In genomic region chr16:31107465-31107867, GRCh38 we compare ENCODE assay signal across 8 cellular contexts. TPM values are rescaled to one million over a fixed set of nuclear protein-coding genes. Genes with fewer than 3 reads are reported as not detected.
A peak's percentile ranks its signal among the peaks of the same experiment; 100 is the strongest.
DNase-seq lines count a peak whose midpoint lies in the region; ATAC-seq, FAIRE-seq and TF ChIP-seq lines count a peak whose summit lies in the region.

No MANE protein-coding gene starts in this region.

- in situ Hi-C loops in GM12878 (cut with MboI), result no loop called here

- TF ChIP-seq RAD21 in GM12878 (IDR thresholded peaks at IDR 0.05; ENCODE audit: insufficient read depth, low read depth, low read length), result no peak

- DNase-seq in GM12878 (ENCODE audit: low read depth, low spot score) (peak; percentile 54), NCI-H1694 (lab: John Stamatoyannopoulos, UW) (no peak), GDM1 (lab: John Stamatoyannopoulos, UW) (no peak), hippocampal formation (lab: John Stamatoyannopoulos, UW) (no peak)
- DNase-seq in stimulated activated CD8-positive, alpha-beta memory T cell treated with anti-CD3 and anti-CD28 coated beads, Interleukin-4, amount 100 ng/mL, for 48 hours, result peak; percentile 66

- POLR2A ChIA-PET in GM12878 (lab: Charles Lee), result interaction anchor here (0.6 to 3.1 kb wide), 5 partner anchors 10 to 153 kb away, joined by 3 to 13 read pairs (median 5); partner anchors contain the start of genes KAT8, ZNF646 and ZNF668

- RAD21 ChIA-PET in GM12878 (lab: Charles Lee; ENCODE audit: unreplicated experiment), result interaction anchor here (1.5 to 2.8 kb wide), 3 partner anchors 9 to 35 kb away, joined by 6 to 12 read pairs (median 6); partner anchors contain the start of gene KAT8

- H4K20me1 ChIP-seq in GM12878 (ENCODE audit: control insufficient read depth, insufficient read depth), result no peaks in the 10 kb centered on the region

- H2AFZ ChIP-seq in GM12878 (ENCODE audit: control insufficient read depth, low read depth, low read length), result peak overlapping the region; percentile 91

- H3K27ac ChIP-seq in 22Rv1, result peak overlapping the region; percentile 69
- peak overlapping the region; percentile 81 for H3K27ac ChIP-seq in GM12878 (ENCODE audit: control insufficient read depth, insufficient read depth)

- CTCF ChIA-PET in GM12878 (lab: Yijun Ruan, JAX), result interaction anchor here (0.9 to 1.6 kb wide), 3 partner anchors 10 to 34 kb away, joined by 4 to 6 read pairs (median 5); no protein-coding TSS in a partner anchor

- H3K9me3 ChIP-seq in GM12878 (replicated peaks; ENCODE audit: control insufficient read depth, insufficient read depth, low read length), result no peaks in the 10 kb centered on the region

- H3K36me3 ChIP-seq in GM12878 (ENCODE audit: control insufficient read depth in 2 of 2, insufficient read depth in 2 of 2, low read length in 1 of 2), result peaks cover 0 to 4% of the 10 kb centered on the region in 2 experiments; a peak in 3 of 4 replicates

- peak; percentile 48 for ATAC-seq in GM19035 (IDR thresholded peaks at IDR 0.05; ENCODE audit: unreplicated experiment)
- peak; percentile 60 for ATAC-seq in HG03378 (IDR thresholded peaks at IDR 0.05; ENCODE audit: unreplicated experiment)
- ATAC-seq in GM12878, result peak; percentile 79

- SMC1A ChIA-PET in GM12878 (lab: Charles Lee; ENCODE audit: uncharacterized antibody, unreplicated experiment), result no interaction called here

- peak overlapping the region; percentile 77 for H3K4me2 ChIP-seq in GM12878 (ENCODE audit: control insufficient read depth, insufficient read depth)

- peaks cover 13% of the 10 kb centered on the region for H3K79me2 ChIP-seq in GM12878 (ENCODE audit: control insufficient read depth, insufficient read depth, low read length)

- no peaks in the 10 kb centered on the region for H3K27me3 ChIP-seq in GM12878 (replicated peaks in 1 of 2; ENCODE audit: control insufficient read depth in 2 of 2, insufficient read depth in 2 of 2, low read length in 1 of 2)

- no peak for TF ChIP-seq POLR2A in GM12878 (IDR thresholded peaks at IDR 0.05; ENCODE audit: low read depth, low read length)

- WGBS in GM12878 (ENCODE audit: insufficient coverage, insufficient replicate concordance, low lambda C conversion rate, missing lambda C conversion rate), result 35% methylated on average over 6 of the region's 6 CpGs

- peaks cover 22% of the 10 kb centered on the region for H3K4me1 ChIP-seq in GM12878 (ENCODE audit: control insufficient read depth, insufficient read depth, low read length)

- peak overlapping the region; percentile 74 for H3K4me3 ChIP-seq in GM12878

- intact Hi-C loops in GM12878 (cut with micrococcal nuclease; ENCODE audit: unreplicated experiment), result loop anchor here (5.0 kb wide), 1 partner anchor 35 kb away; no protein-coding TSS in a partner anchor

- BruUV-seq in GM12878 (replicated peaks; lab: Mats Ljungman, UMichigan), result TSS peak; percentile 62

- no peak for TF ChIP-seq EP300 in GM12878 (IDR thresholded peaks at IDR 0.05; ENCODE audit: borderline replicate concordance in 1 of 2, control insufficient read depth in 1 of 2, low read depth in 2 of 2, low read length in 2 of 2)

- FAIRE-seq in GM12878 (lab: Jason Lieb, UNC), result peak; percentile 68

- H3K9ac ChIP-seq in GM12878 (ENCODE audit: control insufficient read depth, insufficient read depth, low read length), result peak overlapping the region; percentile 91

- TF ChIP-seq CTCF in 22Rv1 (IDR thresholded peaks at IDR 0.05), result no peak
- no peak for TF ChIP-seq CTCF in GM12878 (IDR thresholded peaks at IDR 0.05 in 2 of 3, conservative IDR thresholded peaks at IDR 0.05 in 1 of 3; ENCODE audit: control insufficient read depth in 2 of 3, extremely low read depth in 1 of 3, insufficient read depth in 1 of 3, low read depth in 3 of 3, low read length in 3 of 3)

RNA-seq across cellular contexts. Expression of gene BCKDK, which starts 0.7 kb away (rescaled TPM):
- 31.7 and 37.4 TPM in 2 replicates for total RNA-seq in GM12878 (2013; cell fraction: nucleolus; rRNA removed)
- total RNA-seq in GM12878 (2014; rRNA removed) (31.9 and 43.3 TPM in 2 replicates), GM12878 (2014; rRNA removed; fragmentation: Illumina TruSeq; extraction: Trizol) (10.6 and 11.6 TPM in 2 replicates), GM12878 (2021) (39.4 and 44.0 TPM in 2 replicates)
- 17.1 TPM for polyA plus RNA-seq in GM12878 (2011; ENCODE audit: low read depth)
- polyA plus RNA-seq in GM12878 (2011; rRNA removed) (7.7 and 22.3 TPM in 2 replicates), GM12878 (2014; fragmentation: Illumina TruSeq; extraction: Trizol) (14.7 and 20.5 TPM in 2 replicates), GM12878 (2014; fragmentation: Nextera tagmentation; extraction: Ambion mirVana) (1 to 10 TPM in 1 of 2 experiments, under 1 TPM in 1; 0.68 to 3.3 TPM), GM12878 (2014; rRNA removed) (45.5 and 48.6 TPM in 2 replicates), GM12878 (2016; fragmentation: Nextera tagmentation; extraction: Ambion mirVana) (10 to 100 TPM; 56.1 to 56.6 TPM)
- 26.9 and 29.7 TPM in 2 replicates for polyA plus RNA-seq in GM12878 (2011; cell fraction: cytosol; rRNA removed)
- polyA plus RNA-seq in GM12878 (2011; cell fraction: nucleus; rRNA removed), result 65.9 and 93.1 TPM in 2 replicates
- 31.5 and 50.7 TPM in 2 replicates for polyA plus RNA-seq in GM12878 (2012)
- 18.5 and 25.0 TPM in 2 replicates for polyA minus RNA-seq in GM12878 (2011; rRNA and poly(A)+ RNA removed)
- 13.7 and 15.5 TPM in 2 replicates for polyA minus RNA-seq in GM12878 (2011; cell fraction: cytosol; rRNA and poly(A)+ RNA removed)
- polyA minus RNA-seq in GM12878 (2011; cell fraction: nucleus; rRNA and poly(A)+ RNA removed), result 29.9 and 35.6 TPM in 2 replicates

RNA-seq across cellular contexts. Expression of gene KAT8, which starts 10.0 kb away (rescaled TPM):
- total RNA-seq in GM12878 (2013; cell fraction: nucleolus; rRNA removed), result 60.4 and 65.7 TPM in 2 replicates
- total RNA-seq in GM12878 (2014; rRNA removed) (46.9 and 50.4 TPM in 2 replicates), GM12878 (2014; rRNA removed; fragmentation: Illumina TruSeq; extraction: Trizol) (37.5 and 39.0 TPM in 2 replicates), GM12878 (2021) (44.3 and 46.5 TPM in 2 replicates)
- 15.0 TPM for polyA plus RNA-seq in GM12878 (2011; ENCODE audit: low read depth)
- polyA plus RNA-seq in GM12878 (2011; rRNA removed) (41.8 and 45.9 TPM in 2 replicates), GM12878 (2014; fragmentation: Illumina TruSeq; extraction: Trizol) (36.0 and 40.3 TPM in 2 replicates), GM12878 (2014; fragmentation: Nextera tagmentation; extraction: Ambion mirVana) (10 to 100 TPM in 1 of 2 experiments, 1 to 10 TPM in 1; 5.5 to 11.2 TPM), GM12878 (2014; rRNA removed) (53.0 and 55.8 TPM in 2 replicates), GM12878 (2016; fragmentation: Nextera tagmentation; extraction: Ambion mirVana) (10 to 100 TPM; 21.7 to 25.6 TPM)
- polyA plus RNA-seq in GM12878 (2011; cell fraction: cytosol; rRNA removed), result 39.7 and 49.2 TPM in 2 replicates
- 51.8 and 54.2 TPM in 2 replicates for polyA plus RNA-seq in GM12878 (2011; cell fraction: nucleus; rRNA removed)
- 25.7 and 28.4 TPM in 2 replicates for polyA plus RNA-seq in GM12878 (2012)
- polyA minus RNA-seq in GM12878 (2011; rRNA and poly(A)+ RNA removed), result 32.2 and 36.6 TPM in 2 replicates
- 9.9 TPM in 2 replicates for polyA minus RNA-seq in GM12878 (2011; cell fraction: cytosol; rRNA and poly(A)+ RNA removed)
- 12.1 and 16.4 TPM in 2 replicates for polyA minus RNA-seq in GM12878 (2011; cell fraction: nucleus; rRNA and poly(A)+ RNA removed)

RNA-seq across cellular contexts. Expression of gene VKORC1, which starts 12.9 kb away (rescaled TPM):
- 70.1 and 71.4 TPM in 2 replicates for total RNA-seq in GM12878 (2013; cell fraction: nucleolus; rRNA removed)
- total RNA-seq in GM12878 (2014; rRNA removed), result 60.5 and 62.5 TPM in 2 replicates
- 26.3 and 28.5 TPM in 2 replicates for total RNA-seq in GM12878 (2014; rRNA removed; fragmentation: Illumina TruSeq; extraction: Trizol)
- 52.9 and 55.8 TPM in 2 replicates for total RNA-seq in GM12878 (2021)
- 76.2 TPM for polyA plus RNA-seq in GM12878 (2011; ENCODE audit: low read depth)
- polyA plus RNA-seq in GM12878 (2011; rRNA removed), result 96.0 and 140 TPM in 2 replicates
- 267 and 310 TPM in 2 replicates for polyA plus RNA-seq in GM12878 (2011; cell fraction: cytosol; rRNA removed)
- polyA plus RNA-seq in GM12878 (2011; cell fraction: nucleus; rRNA removed), result 118 and 172 TPM in 2 replicates
- polyA plus RNA-seq in GM12878 (2012), result 102 and 110 TPM in 2 replicates
- 43.6 and 44.6 TPM in 2 replicates for polyA plus RNA-seq in GM12878 (2014; fragmentation: Illumina TruSeq; extraction: Trizol)
- polyA plus RNA-seq in GM12878 (2014; fragmentation: Nextera tagmentation; extraction: Ambion mirVana), result 10 to 100 TPM; 19.8 to 39.0 TPM
- 97.2 and 99.6 TPM in 2 replicates for polyA plus RNA-seq in GM12878 (2014; rRNA removed)
- 10 to 100 TPM; 72.6 to 86.6 TPM for polyA plus RNA-seq in GM12878 (2016; fragmentation: Nextera tagmentation; extraction: Ambion mirVana)
- polyA minus RNA-seq in GM12878 (2011; rRNA and poly(A)+ RNA removed), result 165 and 188 TPM in 2 replicates
- 36.4 and 40.9 TPM in 2 replicates for polyA minus RNA-seq in GM12878 (2011; cell fraction: cytosol; rRNA and poly(A)+ RNA removed)
- polyA minus RNA-seq in GM12878 (2011; cell fraction: nucleus; rRNA and poly(A)+ RNA removed), result 29.7 and 47.3 TPM in 2 replicates

RNA-seq across cellular contexts. Expression of gene PRSS53, which starts 18.7 kb away (rescaled TPM):
- total RNA-seq in GM12878 (2013; cell fraction: nucleolus; rRNA removed), result 26.7 and 30.7 TPM in 2 replicates
- total RNA-seq in GM12878 (2014; rRNA removed) (0.87 and 1.1 TPM in 2 replicates), GM12878 (2014; rRNA removed; fragmentation: Illumina TruSeq; extraction: Trizol) (0.41 and 0.63 TPM in 2 replicates), GM12878 (2021) (2.6 and 3.2 TPM in 2 replicates)
- polyA plus RNA-seq in GM12878 (2011; ENCODE audit: low read depth), result 1.5 TPM
- polyA plus RNA-seq in GM12878 (2011; rRNA removed) (0.81 and 1.7 TPM in 2 replicates), GM12878 (2014; fragmentation: Illumina TruSeq; extraction: Trizol) (0.22 and 0.51 TPM in 2 replicates), GM12878 (2014; fragmentation: Nextera tagmentation; extraction: Ambion mirVana) (not detected), GM12878 (2014; rRNA removed) (3.0 and 3.4 TPM in 2 replicates), GM12878 (2016; fragmentation: Nextera tagmentation; extraction: Ambion mirVana) (under 1 TPM; 0.35 to 0.40 TPM)
- 1.5 and 1.8 TPM in 2 replicates for polyA plus RNA-seq in GM12878 (2011; cell fraction: cytosol; rRNA removed)
- polyA plus RNA-seq in GM12878 (2011; cell fraction: nucleus; rRNA removed), result 42.5 and 50.3 TPM in 2 replicates
- polyA plus RNA-seq in GM12878 (2012), result 3.1 and 3.5 TPM in 2 replicates
- polyA minus RNA-seq in GM12878 (2011; rRNA and poly(A)+ RNA removed), result 1.1 and 3.6 TPM in 2 replicates
- 0.27 and 0.52 TPM in 2 replicates for polyA minus RNA-seq in GM12878 (2011; cell fraction: cytosol; rRNA and poly(A)+ RNA removed)
- polyA minus RNA-seq in GM12878 (2011; cell fraction: nucleus; rRNA and poly(A)+ RNA removed), result 7.5 and 11.3 TPM in 2 replicates

RNA-seq across cellular contexts. Expression of gene PRSS8, which starts 28.1 kb away (rescaled TPM):
- not detected in 2 replicates for total RNA-seq in GM12878 (2013; cell fraction: nucleolus; rRNA removed)
- total RNA-seq in GM12878 (2014; rRNA removed) (not detected in 2 replicates), GM12878 (2014; rRNA removed; fragmentation: Illumina TruSeq; extraction: Trizol) (not detected in 2 replicates), GM12878 (2021) (0.16 and 0.33 TPM in 2 replicates)
- polyA plus RNA-seq in GM12878 (2011; ENCODE audit: low read depth), result not detected
- polyA plus RNA-seq in GM12878 (2011; rRNA removed) (not detected in 2 replicates), GM12878 (2014; fragmentation: Illumina TruSeq; extraction: Trizol) (not detected in 2 replicates), GM12878 (2014; fragmentation: Nextera tagmentation; extraction: Ambion mirVana) (not detected), GM12878 (2014; rRNA removed) (0.58 TPM in 1 of 2 replicates, not detected in the other), GM12878 (2016; fragmentation: Nextera tagmentation; extraction: Ambion mirVana) (not detected)
- polyA plus RNA-seq in GM12878 (2011; cell fraction: cytosol; rRNA removed), result 0.06 TPM in 1 of 2 replicates, not detected in the other
- polyA plus RNA-seq in GM12878 (2011; cell fraction: nucleus; rRNA removed), result not detected in 2 replicates
- polyA plus RNA-seq in GM12878 (2012), result not detected in 2 replicates
- 0.10 TPM in 1 of 2 replicates, not detected in the other for polyA minus RNA-seq in GM12878 (2011; rRNA and poly(A)+ RNA removed)
- not detected in 2 replicates for polyA minus RNA-seq in GM12878 (2011; cell fraction: cytosol; rRNA and poly(A)+ RNA removed)
- not detected in 2 replicates for polyA minus RNA-seq in GM12878 (2011; cell fraction: nucleus; rRNA and poly(A)+ RNA removed)

Comparison
In these comparisons a context has a peak if more than half of its experiments do, and no peak if none do; other contexts are left out.
1. DNase-seq: peak in GM12878 (single experiment) and stimulated activated CD8-positive, alpha-beta memory T cell treated with anti-CD3 and anti-CD28 coated beads, Interleukin-4, amount 100 ng/mL, for 48 hours (single experiment); none in NCI-H1694 (single experiment), GDM1 (single experiment) and hippocampal formation (0 of 2).
2. Peak in every context shown above with its lines, with median percentiles within 50 percentile points of each other: ATAC-seq.